Comparison of ENCODE assay signal across 8 cellular contexts in the genomic region with DNA sequence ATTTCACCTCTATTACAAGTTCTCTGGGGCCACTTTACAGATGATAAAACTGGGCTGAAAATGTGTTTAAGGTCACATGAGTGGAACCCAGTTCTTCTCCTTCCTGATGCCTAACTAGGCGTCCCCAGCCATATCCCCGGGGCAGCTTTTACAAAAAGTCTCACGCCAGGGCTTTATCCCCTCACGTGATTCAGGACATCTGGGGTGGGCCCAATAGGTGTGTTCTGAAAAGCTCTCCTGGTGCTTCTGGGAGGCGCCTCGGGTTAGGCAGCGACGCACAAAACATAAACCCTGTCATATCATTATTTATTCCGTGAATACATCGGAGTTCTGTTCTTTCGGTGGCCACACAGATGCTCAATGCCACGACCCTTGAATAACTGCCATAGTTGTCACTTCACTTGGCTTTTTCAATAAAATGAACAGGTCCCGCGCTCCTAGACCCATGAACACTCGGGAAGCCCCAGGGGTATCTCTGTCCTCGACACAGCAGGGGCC. TPM values are rescaled to one million over a fixed set of nuclear protein-coding genes. Genes with fewer than 3 reads are reported as not detected.
DNase-seq lines count a peak whose midpoint lies in the region; ATAC-seq and TF ChIP-seq lines count a peak whose summit lies in the region.

No MANE protein-coding gene starts in this region.

- no peaks in the 10 kb centered on the region for H3K27me3 Mint-ChIP-seq in T-helper 2 cell treated with Interferon-gamma antibody and Interleukin-4, amounts not matched to agents 5 μg/mL and 100 μg/mL, for 36 hours (ENCODE audit: low read depth)
- peaks cover 25% of the 10 kb centered on the region for H3K27me3 Mint-ChIP-seq in activated naive CD8-positive, alpha-beta T cell treated with anti-CD3 and anti-CD28 coated beads, Interleukin-2, amount 50 U/mL, for 24 hours
- H3K27me3 Mint-ChIP-seq in type B pancreatic cell = peaks cover 74% of the 10 kb centered on the region

- 3 to 5% methylated on average over 16 of the region's 16 CpGs for WGBS in lower leg skin, 2 donors

- H3K27ac Mint-ChIP-seq in T-helper 2 cell treated with Interferon-gamma antibody and Interleukin-4, amounts not matched to agents 5 μg/mL and 100 μg/mL, for 36 hours = peak overlapping the region; percentile 90
- peak overlapping the region; percentile 82 for H3K27ac Mint-ChIP-seq in activated naive CD8-positive, alpha-beta T cell treated with anti-CD3 and anti-CD28 coated beads, Interleukin-2, amount 50 U/mL, for 24 hours
- H3K27ac Mint-ChIP-seq in type B pancreatic cell = peak overlapping the region; percentile 14

- no peaks in the 10 kb centered on the region for H3K36me3 Mint-ChIP-seq in T-helper 2 cell treated with Interferon-gamma antibody and Interleukin-4, amounts not matched to agents 5 μg/mL and 100 μg/mL, for 36 hours (ENCODE audit: low read depth)
- H3K36me3 Mint-ChIP-seq in activated naive CD8-positive, alpha-beta T cell treated with anti-CD3 and anti-CD28 coated beads, Interleukin-2, amount 50 U/mL, for 24 hours (ENCODE audit: low read depth) = no peaks in the 10 kb centered on the region
- no peaks in the 10 kb centered on the region for H3K36me3 Mint-ChIP-seq in type B pancreatic cell

- ATAC-seq in HG03342 (IDR thresholded peaks at IDR 0.05; ENCODE audit: unreplicated experiment) (peak; percentile 11), GM19324 (IDR thresholded peaks at IDR 0.05; ENCODE audit: low FRiP score, unreplicated experiment) (no peak)
- no peak for ATAC-seq in activated naive CD8-positive, alpha-beta T cell treated with anti-CD3 and anti-CD28 coated beads, Interleukin-2, amount 50 U/mL, for 24 hours

- TF ChIP-seq POLR2A in lower leg skin (IDR thresholded peaks at IDR 0.05) = no peak

- TF ChIP-seq CTCF in lower leg skin (IDR thresholded peaks at IDR 0.05) (no peak), type B pancreatic cell (conservative IDR thresholded peaks at IDR 0.05) (no peak)

- intact Hi-C loops in lower leg skin (cut with DNase I; ENCODE audit: low total_unique reads) = no loop called here

- H3K4me3 ChIP-seq in lower leg skin (ENCODE audit: low read depth, poor library complexity, severe bottlenecking) = peak overlapping the region; percentile 67

- no peaks in the 10 kb centered on the region for H3K9me3 Mint-ChIP-seq in T-helper 2 cell treated with Interferon-gamma antibody and Interleukin-4, amounts not matched to agents 5 μg/mL and 100 μg/mL, for 36 hours
- no peaks in the 10 kb centered on the region for H3K9me3 Mint-ChIP-seq in activated naive CD8-positive, alpha-beta T cell treated with anti-CD3 and anti-CD28 coated beads, Interleukin-2, amount 50 U/mL, for 24 hours
- H3K9me3 Mint-ChIP-seq in type B pancreatic cell = no peaks in the 10 kb centered on the region

- peaks cover 32% of the 10 kb centered on the region for H3K4me1 Mint-ChIP-seq in T-helper 2 cell treated with Interferon-gamma antibody and Interleukin-4, amounts not matched to agents 5 μg/mL and 100 μg/mL, for 36 hours (ENCODE audit: low read depth)
- H3K4me1 Mint-ChIP-seq in activated naive CD8-positive, alpha-beta T cell treated with anti-CD3 and anti-CD28 coated beads, Interleukin-2, amount 50 U/mL, for 24 hours = peaks cover 41% of the 10 kb centered on the region
- peaks cover 13% of the 10 kb centered on the region for H3K4me1 Mint-ChIP-seq in type B pancreatic cell (ENCODE audit: unreplicated experiment)

- no peak for DNase-seq in T-helper 2 cell treated with Interferon-gamma antibody and Interleukin-4, amounts not matched to agents 5 μg/mL and 100 μg/mL, for 36 hours (ENCODE audit: low spot score)
- no peak for DNase-seq in T-helper 2 cell
- no peak for DNase-seq in activated naive CD8-positive, alpha-beta T cell treated with anti-CD3 and anti-CD28 coated beads, Interleukin-2, amount 50 U/mL, for 24 hours
- DNase-seq in lower leg skin (ENCODE audit: low spot score in 2 of 2) = peak in 1 of 2 donors; percentile 16
- no peak for DNase-seq in type B pancreatic cell (ENCODE audit: extremely low spot score, unreplicated experiment)
- no peak for DNase-seq in activated CD8-positive, alpha-beta memory T cell treated with anti-CD3 and anti-CD28 coated beads, Interleukin-2, amount 50 U/mL, for 4 hours

- H3K4me3 Mint-ChIP-seq in T-helper 2 cell treated with Interferon-gamma antibody and Interleukin-4, amounts not matched to agents 5 μg/mL and 100 μg/mL, for 36 hours = peak overlapping the region; percentile 87
- H3K4me3 Mint-ChIP-seq in activated naive CD8-positive, alpha-beta T cell treated with anti-CD3 and anti-CD28 coated beads, Interleukin-2, amount 50 U/mL, for 24 hours = peak overlapping the region; percentile 82
- H3K4me3 Mint-ChIP-seq in type B pancreatic cell = peak overlapping the region; percentile 90

RNA-seq across cellular contexts. Expression of a gene that starts 32.1 kb away (rescaled TPM):
- total RNA-seq in lower leg skin = 100 to 1,000 TPM in 3 of 4 donors, 10 to 100 TPM in 1; 97.7 to 161 (median 120) TPM
- 138 and 148 TPM in 2 replicates for total RNA-seq in type B pancreatic cell (ENCODE audit: low replicate concordance)

RNA-seq across cellular contexts. Expression of a gene that starts 55.2 kb away (rescaled TPM):
- 10 to 100 TPM; 21.7 to 39.2 (median 27.8) TPM for total RNA-seq in lower leg skin
- 42.7 and 95.2 TPM in 2 replicates for total RNA-seq in type B pancreatic cell (ENCODE audit: low replicate concordance)

Comparison
In these comparisons a context has a peak if more than half of its experiments do, and no peak if none do; other contexts are left out.
1. H3K27ac Mint-ChIP-seq: peak in every context shown above with its lines; median percentile 90 in T-helper 2 cell treated with Interferon-gamma antibody and Interleukin-4, amounts not matched to agents 5 μg/mL and 100 μg/mL, for 36 hours; 82 in activated naive CD8-positive, alpha-beta T cell treated with anti-CD3 and anti-CD28 coated beads, Interleukin-2, amount 50 U/mL, for 24 hours; 14 in type B pancreatic cell.